8 cellular contexts compared by ENCODE assay signal in genomic region chr5:156942064-156942463, GRCh38. TPM values are rescaled to one million over a fixed set of nuclear protein-coding genes. Genes with fewer than 3 reads are reported as not detected.
DNase-seq lines count a peak whose midpoint lies in the region; ATAC-seq and TF ChIP-seq lines count a peak whose summit lies in the region.

No MANE protein-coding gene starts in this region.

- H3K27ac Mint-ChIP-seq in activated CD8-positive, alpha-beta T cell treated with anti-CD3 and anti-CD28 coated beads for 36 hours = peak overlapping the region; percentile 76

- POLR2A ChIA-PET in GM10248 (lab: Yijun Ruan, JAX) = no interaction called here
- POLR2A ChIA-PET in activated CD8-positive, alpha-beta T cell treated with anti-CD3 and anti-CD28 coated beads for 36 hours (lab: Charles Lee) = interaction anchor here (0.7 to 1.0 kb wide), 2 partner anchors 23 to 204 kb away, joined by 3 read pairs; no protein-coding TSS in a partner anchor

- CTCF ChIA-PET in GM10248 (lab: Yijun Ruan, JAX) = interaction anchor here (0.7 to 2.8 kb wide), 6 partner anchors 9 to 190 kb away, joined by 3 to 12 read pairs (median 4); no protein-coding TSS in a partner anchor
- CTCF ChIA-PET in activated CD8-positive, alpha-beta T cell treated with anti-CD3 and anti-CD28 coated beads for 36 hours (lab: Charles Lee) = interaction anchor here (1.3 to 2.6 kb wide), 3 partner anchors 83 to 191 kb away, joined by 3 to 12 read pairs (median 4); no protein-coding TSS in a partner anchor

- H3K36me3 Mint-ChIP-seq in activated CD8-positive, alpha-beta T cell treated with anti-CD3 and anti-CD28 coated beads for 36 hours (ENCODE audit: low read depth) = peaks cover 6% of the 10 kb centered on the region

- intact Hi-C loops in activated CD8-positive, alpha-beta T cell treated with anti-CD3 and anti-CD28 coated beads for 36 hours (cut with micrococcal nuclease) = no loop called here

- no peaks in the 10 kb centered on the region for H3K27me3 Mint-ChIP-seq in activated CD8-positive, alpha-beta T cell treated with anti-CD3 and anti-CD28 coated beads for 36 hours

- no peak for TF ChIP-seq CTCF in GM10248 (IDR thresholded peaks at IDR 0.05; ENCODE audit: control extremely low read depth, extremely low read depth, low read depth, missing control alignments)
- no peak for TF ChIP-seq CTCF in activated CD8-positive, alpha-beta T cell treated with anti-CD3 and anti-CD28 coated beads for 36 hours (IDR thresholded peaks at IDR 0.05)

- DNase-seq in GM10248 (ENCODE audit: extremely low spot score) (peak; percentile 60), NCI-H82 (lab: John Stamatoyannopoulos, UW) (no peak), NCI-H128 (lab: John Stamatoyannopoulos, UW; ENCODE audit: unreplicated experiment) (no peak), OCI-M2 (lab: John Stamatoyannopoulos, UW; ENCODE audit: unreplicated experiment) (no peak), 8988T (no peak)
- DNase-seq in activated CD8-positive, alpha-beta T cell treated with anti-CD3 and anti-CD28 coated beads for 36 hours = no peak

- H3K9me3 Mint-ChIP-seq in activated CD8-positive, alpha-beta T cell treated with anti-CD3 and anti-CD28 coated beads for 36 hours = peaks cover 8% of the 10 kb centered on the region

- H3K4me1 Mint-ChIP-seq in activated CD8-positive, alpha-beta T cell treated with anti-CD3 and anti-CD28 coated beads for 36 hours (ENCODE audit: low read depth) = peaks cover 28% of the 10 kb centered on the region

- ATAC-seq in GM19397 (IDR thresholded peaks at IDR 0.05; ENCODE audit: unreplicated experiment) = peak; percentile 96
- peak; percentile 90 for ATAC-seq in HG03039 (IDR thresholded peaks at IDR 0.05; ENCODE audit: unreplicated experiment)
- peak; percentile 89 for ATAC-seq in activated CD8-positive, alpha-beta T cell treated with anti-CD3 and anti-CD28 coated beads for 36 hours

- H3K4me3 Mint-ChIP-seq in activated CD8-positive, alpha-beta T cell treated with anti-CD3 and anti-CD28 coated beads for 36 hours = no peak overlapping the region

RNA-seq across cellular contexts. Expression of gene TIMD4, which starts 21.0 kb away (rescaled TPM):
- 1 to 10 TPM in 1 of 2 experiments, under 1 TPM in 1; 0.83 to 1.2 TPM for total RNA-seq in activated CD8-positive, alpha-beta T cell treated with anti-CD3 and anti-CD28 coated beads for 36 hours
